Comparison of ENCODE assay signal across 2 cellular contexts in genomic region chr12:114678718-114679117, GRCh38.
TF ChIP-seq lines count a peak whose summit lies in the region.

No MANE protein-coding gene starts in this region.

TF ChIP-seq in HepG2, 621 proteins besides CTCF, POLR2A, EP300 and RAD21:
- TF ChIP-seq ZNF34 (CRISPR knock-in tag; IDR thresholded peaks at IDR 0.05; ENCODE audit: borderline replicate concordance) (no peak), NR2F2 (IDR thresholded peaks at IDR 0.05; ENCODE audit: borderline replicate concordance, low read depth) (no peak), ZNF546 (CRISPR knock-in tag; conservative IDR thresholded peaks at IDR 0.05) (no peak), NFYB (CRISPR knock-in tag; IDR thresholded peaks at IDR 0.05) (no peak), REPIN1 (CRISPR knock-in tag; IDR thresholded peaks at IDR 0.05; ENCODE audit: borderline replicate concordance, low read depth) (no peak), GABPA (IDR thresholded peaks at IDR 0.05; ENCODE audit: low read depth, low read length) (no peak), GABPA (CRISPR knock-in tag; IDR thresholded peaks at IDR 0.05; ENCODE audit: low read depth) (no peak), ARHGAP35 (CRISPR knock-in tag; IDR thresholded peaks at IDR 0.05; ENCODE audit: borderline replicate concordance) (no peak)

TF ChIP-seq in H1, 55 proteins besides CTCF, POLR2A, EP300 and RAD21:
- TF ChIP-seq RNF2 (IDR thresholded peaks at IDR 0.05; ENCODE audit: borderline replicate concordance, low read depth, low read length, missing control alignments, poor library complexity, severe bottlenecking) (peak; percentile 10), SIN3A (conservative IDR thresholded peaks at IDR 0.05 in 1 of 2, IDR thresholded peaks at IDR 0.05 in 1 of 2; ENCODE audit: low read depth in 1 of 2, low read length in 2 of 2) (no peak)
